Comparison of ENCODE assay signal across 1 cellular context in the genomic region with DNA sequence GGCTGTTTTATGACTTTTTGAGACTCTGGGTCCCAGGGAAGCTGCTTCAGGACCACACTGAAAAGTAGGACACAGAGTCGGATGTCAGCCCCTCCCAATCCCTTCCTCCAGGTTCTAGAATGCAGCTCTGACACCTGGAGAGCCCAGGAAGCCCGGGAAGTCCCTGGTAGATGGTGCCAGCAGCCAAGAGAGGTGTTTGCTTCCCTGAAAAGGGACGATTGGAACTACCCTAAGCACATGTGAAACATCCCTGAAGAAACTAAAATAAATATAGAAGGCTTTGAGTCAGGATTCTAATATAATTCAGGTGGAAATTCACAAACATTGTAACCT.
TF ChIP-seq lines count a peak whose summit lies in the region.

No MANE protein-coding gene starts in this region.

TF ChIP-seq in GM23338, 12 proteins besides CTCF, POLR2A, EP300 and RAD21 (continued from another document):
- TF ChIP-seq, protein P1, sequence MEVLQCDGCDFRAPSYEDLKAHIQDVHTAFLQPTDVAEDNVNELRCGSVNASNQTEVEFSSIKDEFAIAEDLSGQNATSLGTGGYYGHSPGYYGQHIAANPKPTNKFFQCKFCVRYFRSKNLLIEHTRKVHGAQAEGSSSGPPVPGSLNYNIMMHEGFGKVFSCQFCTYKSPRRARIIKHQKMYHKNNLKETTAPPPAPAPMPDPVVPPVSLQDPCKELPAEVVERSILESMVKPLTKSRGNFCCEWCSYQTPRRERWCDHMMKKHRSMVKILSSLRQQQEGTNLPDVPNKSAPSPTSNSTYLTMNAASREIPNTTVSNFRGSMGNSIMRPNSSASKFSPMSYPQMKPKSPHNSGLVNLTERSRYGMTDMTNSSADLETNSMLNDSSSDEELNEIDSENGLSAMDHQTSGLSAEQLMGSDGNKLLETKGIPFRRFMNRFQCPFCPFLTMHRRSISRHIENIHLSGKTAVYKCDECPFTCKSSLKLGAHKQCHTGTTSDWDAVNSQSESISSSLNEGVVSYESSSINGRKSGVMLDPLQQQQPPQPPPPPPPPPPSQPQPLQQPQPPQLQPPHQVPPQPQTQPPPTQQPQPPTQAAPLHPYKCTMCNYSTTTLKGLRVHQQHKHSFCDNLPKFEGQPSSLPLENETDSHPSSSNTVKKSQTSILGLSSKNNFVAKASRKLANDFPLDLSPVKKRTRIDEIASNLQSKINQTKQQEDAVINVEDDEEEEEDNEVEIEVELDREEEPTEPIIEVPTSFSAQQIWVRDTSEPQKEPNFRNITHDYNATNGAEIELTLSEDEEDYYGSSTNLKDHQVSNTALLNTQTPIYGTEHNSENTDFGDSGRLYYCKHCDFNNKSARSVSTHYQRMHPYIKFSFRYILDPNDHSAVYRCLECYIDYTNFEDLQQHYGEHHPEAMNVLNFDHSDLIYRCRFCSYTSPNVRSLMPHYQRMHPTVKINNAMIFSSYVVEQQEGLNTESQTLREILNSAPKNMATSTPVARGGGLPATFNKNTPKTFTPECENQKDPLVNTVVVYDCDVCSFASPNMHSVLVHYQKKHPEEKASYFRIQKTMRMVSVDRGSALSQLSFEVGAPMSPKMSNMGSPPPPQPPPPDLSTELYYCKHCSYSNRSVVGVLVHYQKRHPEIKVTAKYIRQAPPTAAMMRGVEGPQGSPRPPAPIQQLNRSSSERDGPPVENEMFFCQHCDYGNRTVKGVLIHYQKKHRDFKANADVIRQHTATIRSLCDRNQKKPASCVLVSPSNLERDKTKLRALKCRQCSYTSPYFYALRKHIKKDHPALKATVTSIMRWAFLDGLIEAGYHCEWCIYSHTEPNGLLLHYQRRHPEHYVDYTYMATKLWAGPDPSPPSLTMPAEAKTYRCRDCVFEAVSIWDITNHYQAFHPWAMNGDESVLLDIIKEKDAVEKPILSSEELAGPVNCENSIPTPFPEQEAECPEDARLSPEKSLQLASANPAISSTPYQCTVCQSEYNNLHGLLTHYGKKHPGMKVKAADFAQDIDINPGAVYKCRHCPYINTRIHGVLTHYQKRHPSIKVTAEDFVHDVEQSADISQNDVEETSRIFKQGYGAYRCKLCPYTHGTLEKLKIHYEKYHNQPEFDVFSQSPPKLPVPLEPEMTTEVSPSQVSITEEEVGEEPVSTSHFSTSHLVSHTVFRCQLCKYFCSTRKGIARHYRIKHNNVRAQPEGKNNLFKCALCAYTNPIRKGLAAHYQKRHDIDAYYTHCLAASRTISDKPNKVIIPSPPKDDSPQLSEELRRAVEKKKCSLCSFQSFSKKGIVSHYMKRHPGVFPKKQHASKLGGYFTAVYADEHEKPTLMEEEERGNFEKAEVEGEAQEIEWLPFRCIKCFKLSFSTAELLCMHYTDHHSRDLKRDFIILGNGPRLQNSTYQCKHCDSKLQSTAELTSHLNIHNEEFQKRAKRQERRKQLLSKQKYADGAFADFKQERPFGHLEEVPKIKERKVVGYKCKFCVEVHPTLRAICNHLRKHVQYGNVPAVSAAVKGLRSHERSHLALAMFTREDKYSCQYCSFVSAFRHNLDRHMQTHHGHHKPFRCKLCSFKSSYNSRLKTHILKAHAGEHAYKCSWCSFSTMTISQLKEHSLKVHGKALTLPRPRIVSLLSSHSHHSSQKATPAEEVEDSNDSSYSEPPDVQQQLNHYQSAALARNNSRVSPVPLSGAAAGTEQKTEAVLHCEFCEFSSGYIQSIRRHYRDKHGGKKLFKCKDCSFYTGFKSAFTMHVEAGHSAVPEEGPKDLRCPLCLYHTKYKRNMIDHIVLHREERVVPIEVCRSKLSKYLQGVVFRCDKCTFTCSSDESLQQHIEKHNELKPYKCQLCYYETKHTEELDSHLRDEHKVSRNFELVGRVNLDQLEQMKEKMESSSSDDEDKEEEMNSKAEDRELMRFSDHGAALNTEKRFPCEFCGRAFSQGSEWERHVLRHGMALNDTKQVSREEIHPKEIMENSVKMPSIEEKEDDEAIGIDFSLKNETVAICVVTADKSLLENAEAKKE (CRISPR knock-in tag; IDR thresholded peaks at IDR 0.05), result no peak
- TF ChIP-seq, protein P2, sequence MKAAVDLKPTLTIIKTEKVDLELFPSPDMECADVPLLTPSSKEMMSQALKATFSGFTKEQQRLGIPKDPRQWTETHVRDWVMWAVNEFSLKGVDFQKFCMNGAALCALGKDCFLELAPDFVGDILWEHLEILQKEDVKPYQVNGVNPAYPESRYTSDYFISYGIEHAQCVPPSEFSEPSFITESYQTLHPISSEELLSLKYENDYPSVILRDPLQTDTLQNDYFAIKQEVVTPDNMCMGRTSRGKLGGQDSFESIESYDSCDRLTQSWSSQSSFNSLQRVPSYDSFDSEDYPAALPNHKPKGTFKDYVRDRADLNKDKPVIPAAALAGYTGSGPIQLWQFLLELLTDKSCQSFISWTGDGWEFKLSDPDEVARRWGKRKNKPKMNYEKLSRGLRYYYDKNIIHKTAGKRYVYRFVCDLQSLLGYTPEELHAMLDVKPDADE (IDR thresholded peaks at IDR 0.05), result no peak
TF ChIP-seq in GM23338: peak in this region for 0.
